Comparison of ENCODE assay signal across 8 cellular contexts in genomic region chr22:37676691-37677627, GRCh38. TPM values are rescaled to one million over a fixed set of nuclear protein-coding genes. Genes with fewer than 3 reads are reported as not detected.
DNase-seq lines count a peak whose midpoint lies in the region; ATAC-seq and TF ChIP-seq lines count a peak whose summit lies in the region.

No MANE protein-coding gene starts in this region.

- TF ChIP-seq CTCF in GM12875 (IDR thresholded peaks at IDR 0.05; ENCODE audit: borderline replicate concordance, insufficient read depth, low read depth, low read length), result no peak
- TF ChIP-seq CTCF in liver (IDR thresholded peaks at IDR 0.05; ENCODE audit: low read depth, low read length, missing input control), result no peak

- DNase-seq in NCI-H345 (lab: John Stamatoyannopoulos, UW), result peak; percentile 79
- peak; percentile 96 to 97 for DNase-seq in activated CD4-positive, alpha-beta T cell treated with anti-CD3 and anti-CD28 coated beads for 4 hours
- DNase-seq in stimulated activated CD4-positive, alpha-beta T cell treated with anti-CD3 and anti-CD28 coated beads, Interleukin-2, amount 100 ng/mL, for 48 hours, result peak; percentile 88 to 90
- no peak for DNase-seq in epidermal melanocyte (ENCODE audit: insufficient read length, low spot score)

- TF ChIP-seq RAD21 in liver (IDR thresholded peaks at IDR 0.05), result no peak

- peak overlapping the region; percentile 95 for H3K27ac ChIP-seq in cingulate gyrus (ENCODE audit: low read depth, low read length)
- peak overlapping the region; percentile 88 for H3K27ac ChIP-seq in liver (ENCODE audit: low read depth in 1 of 2, low read length in 2 of 2)

- peak overlapping the region; percentile 68 for H3K4me3 ChIP-seq in GM12875 (ENCODE audit: low read depth, low read length)
- H3K4me3 ChIP-seq in liver (ENCODE audit: low read depth in 1 of 3, low read length in 3 of 3), result peak overlapping the region in 2 of 3 donors; percentile 41 to 60

- ATAC-seq in HG02840 (IDR thresholded peaks at IDR 0.05; ENCODE audit: low FRiP score, unreplicated experiment), result peak; percentile 45

- H3K27me3 ChIP-seq in liver (ENCODE audit: control insufficient read depth in 4 of 4, insufficient read depth in 4 of 4, low read length in 3 of 4), result no peaks in the 10 kb centered on the region

- no peaks in the 10 kb centered on the region for H3K9me3 ChIP-seq in liver (ENCODE audit: control insufficient read depth in 4 of 4, low read length in 3 of 4)

- no peaks in the 10 kb centered on the region for H3K36me3 ChIP-seq in liver (ENCODE audit: control insufficient read depth in 4 of 4, insufficient read depth in 3 of 4, low read depth in 1 of 4, low read length in 3 of 4)

- H3K4me1 ChIP-seq in liver (ENCODE audit: control insufficient read depth in 4 of 4, insufficient read depth in 4 of 4, low read length in 3 of 4), result peaks cover 10 to 42% (median 30%) of the 10 kb centered on the region in 4 donors

- WGBS in liver, result 13% methylated on average over 46 of the region's 46 CpGs

- peak overlapping the region; percentile 58 to 63 for H3K9ac ChIP-seq in liver (ENCODE audit: low read depth in 1 of 2, low read length in 2 of 2)

TF ChIP-seq in liver, 16 proteins besides CTCF, POLR2A, EP300 and RAD21:
- TF ChIP-seq GABPA (IDR thresholded peaks at IDR 0.05 in 1 of 2, conservative IDR thresholded peaks at IDR 0.05 in 1 of 2) (peak in 1 of 2 donors; percentile 59), SP1 (IDR thresholded peaks at IDR 0.05) (peak; percentile 12), FOXA1 (IDR thresholded peaks at IDR 0.05) (no peak)

RNA-seq across cellular contexts. Expression of gene LGALS1, which starts 1.5 kb away (rescaled TPM):
- 10 to 100 TPM; 35.6 to 74.9 TPM for total RNA-seq in liver
- 100 to 1,000 TPM; 108 to 138 TPM for polyA plus RNA-seq in liver

RNA-seq across cellular contexts. Expression of gene NOL12, which starts 9.2 kb away (rescaled TPM):
- 10 to 100 TPM; 11.3 to 16.5 TPM for total RNA-seq in liver
- polyA plus RNA-seq in liver, result 10 to 100 TPM in 1 of 2 donors, 1 to 10 TPM in 1; 6.9 to 11.6 TPM

RNA-seq across cellular contexts. Expression of gene PDXP, which starts 18.4 kb away (rescaled TPM):
- 10 to 100 TPM; 23.4 to 32.4 TPM for total RNA-seq in liver
- polyA plus RNA-seq in liver, result 10 to 100 TPM; 24.7 to 42.2 TPM

RNA-seq across cellular contexts. Expression of gene TRIOBP, which starts 19.9 kb away (rescaled TPM):
- 10 to 100 TPM; 24.8 to 41.1 TPM for total RNA-seq in liver
- polyA plus RNA-seq in liver, result 10 to 100 TPM in 1 of 2 donors, 1 to 10 TPM in 1; 4.8 to 18.3 TPM

RNA-seq across cellular contexts. Expression of gene SH3BP1, which starts 37.5 kb away (rescaled TPM):
- 1 to 10 TPM; 3.8 to 8.2 TPM for total RNA-seq in liver
- polyA plus RNA-seq in liver, result 1 to 10 TPM in 1 of 2 donors, under 1 TPM in 1; 0.24 to 1.7 TPM
